ENCODE assay signal across 9 cellular contexts in genomic region chr1:31593770-31594632, GRCh38. TPM values are rescaled to one million over a fixed set of nuclear protein-coding genes. Genes with fewer than 3 reads are reported as not detected.
DNase-seq lines count a peak whose midpoint lies in the region; ATAC-seq lines count a peak whose summit lies in the region.
"Had no signal": no experiment of that assay in that cellular context is flagged by ENCODE, and none has a peak within 500 bp of the region (broad histone marks: within the 10 kb centered on the region; RNA-seq: fewer than 3 reads in every experiment).

No MANE protein-coding gene starts in this region.

- CTCF ChIA-PET in CD8-positive, alpha-beta memory T cell (lab: Charles Lee), result interaction anchor here (1.5 kb wide), 1 partner anchor 11 kb away, joined by 3 read pairs; no protein-coding TSS in a partner anchor
- CTCF ChIA-PET in activated CD4-positive, alpha-beta T cell treated with anti-CD3 and anti-CD28 coated beads for 36 hours (lab: Charles Lee), result interaction anchor here (1.2 kb wide), 1 partner anchor 13 kb away, joined by 3 read pairs; no protein-coding TSS in a partner anchor

- H3K4me1 Mint-ChIP-seq in CD8-positive, alpha-beta memory T cell, result peaks cover 0 to 3% (median 0%) of the 10 kb centered on the region in 3 donors
- no peaks in the 10 kb centered on the region for H3K4me1 Mint-ChIP-seq in activated CD4-positive, alpha-beta T cell treated with anti-CD3 and anti-CD28 coated beads for 36 hours

- ATAC-seq in activated CD4-positive, alpha-beta T cell treated with anti-CD3 and anti-CD28 coated beads for 36 hours, result peak; percentile 96

- H3K9me3 Mint-ChIP-seq in CD8-positive, alpha-beta memory T cell, result no peaks in the 10 kb centered on the region
- H3K9me3 Mint-ChIP-seq in activated CD4-positive, alpha-beta T cell treated with anti-CD3 and anti-CD28 coated beads for 36 hours (ENCODE audit: low read depth), result no peaks in the 10 kb centered on the region

- H3K27ac Mint-ChIP-seq in CD8-positive, alpha-beta memory T cell, result no peak overlapping the region
- H3K27ac Mint-ChIP-seq in activated CD4-positive, alpha-beta T cell treated with anti-CD3 and anti-CD28 coated beads for 36 hours, result no peak overlapping the region

- peak; percentile 22 to 74 (median 42) for DNase-seq in CD8-positive, alpha-beta memory T cell
- DNase-seq in H7 (peak; percentile 85), NCI-H345 treated with DMSO at 0.1 percent for 48 hours (lab: John Stamatoyannopoulos, UW; ENCODE audit: unreplicated experiment) (peak; percentile 56), mucosa of gallbladder (ENCODE audit: low spot score) (peak; percentile 82), NCI-H1048 (lab: John Stamatoyannopoulos, UW) (no peak)
- DNase-seq in activated CD4-positive, alpha-beta T cell treated with anti-CD3 and anti-CD28 coated beads for 36 hours, result peak; percentile 85
- DNase-seq in effector memory CD4-positive, alpha-beta T cell, result peak in 2 of 3 donors; percentile 31
- peak; percentile 15 for DNase-seq in stimulated activated naive CD4-positive, alpha-beta T cell treated with Interleukin-2 at 50 U/mL for 16 hours (lab: John Stamatoyannopoulos, UW)

- no peaks in the 10 kb centered on the region for H3K36me3 Mint-ChIP-seq in CD8-positive, alpha-beta memory T cell
- H3K36me3 Mint-ChIP-seq in activated CD4-positive, alpha-beta T cell treated with anti-CD3 and anti-CD28 coated beads for 36 hours (ENCODE audit: low read depth), result no peaks in the 10 kb centered on the region

- no peak overlapping the region for H3K27ac ChIP-seq in CD8-positive, alpha-beta memory T cell (ENCODE audit: low read depth, low read length)
- H3K27ac ChIP-seq in effector memory CD4-positive, alpha-beta T cell (ENCODE audit: insufficient read depth, low read length, poor library complexity, severe bottlenecking), result no peak overlapping the region
- H3K27ac ChIP-seq: SK-N-MC had no signal

- POLR2A ChIA-PET in CD8-positive, alpha-beta memory T cell (lab: Charles Lee), result no interaction called here
- POLR2A ChIA-PET in activated CD4-positive, alpha-beta T cell treated with anti-CD3 and anti-CD28 coated beads for 36 hours (lab: Charles Lee), result interaction anchor here (0.7 kb wide), 1 partner anchor 1163 kb away, joined by 3 read pairs; no protein-coding TSS in a partner anchor

- no peaks in the 10 kb centered on the region for H3K27me3 ChIP-seq in CD8-positive, alpha-beta memory T cell (ENCODE audit: insufficient read depth, low read length, poor library complexity, severe bottlenecking)
- peaks cover 3% of the 10 kb centered on the region for H3K27me3 ChIP-seq in H7 (ENCODE audit: control insufficient read depth, insufficient read depth, low read length)
- H3K27me3 ChIP-seq in effector memory CD4-positive, alpha-beta T cell (replicated peaks; ENCODE audit: control insufficient read depth, insufficient read depth, low read length, poor library complexity, severe bottlenecking), result no peaks in the 10 kb centered on the region

- H3K4me3 Mint-ChIP-seq in CD8-positive, alpha-beta memory T cell, result no peak overlapping the region
- H3K4me3 Mint-ChIP-seq in activated CD4-positive, alpha-beta T cell treated with anti-CD3 and anti-CD28 coated beads for 36 hours, result no peak overlapping the region

- no peaks in the 10 kb centered on the region for H3K36me3 ChIP-seq in CD8-positive, alpha-beta memory T cell (ENCODE audit: insufficient read depth, low read length)
- H3K36me3 ChIP-seq in H7 (replicated peaks; ENCODE audit: control insufficient read depth, insufficient read depth, low read length), result no peaks in the 10 kb centered on the region
- H3K36me3 ChIP-seq in effector memory CD4-positive, alpha-beta T cell (ENCODE audit: control insufficient read depth, insufficient read depth, low read length), result no peaks in the 10 kb centered on the region

- no peaks in the 10 kb centered on the region for H3K4me1 ChIP-seq in CD8-positive, alpha-beta memory T cell (ENCODE audit: insufficient read depth, low read length)
- no peaks in the 10 kb centered on the region for H3K4me1 ChIP-seq in effector memory CD4-positive, alpha-beta T cell (ENCODE audit: control insufficient read depth, insufficient read depth, low read length, poor library complexity, severe bottlenecking)

- peaks cover 21 to 28% of the 10 kb centered on the region in 2 donors for H3K27me3 Mint-ChIP-seq in CD8-positive, alpha-beta memory T cell
- peaks cover 17% of the 10 kb centered on the region for H3K27me3 Mint-ChIP-seq in activated CD4-positive, alpha-beta T cell treated with anti-CD3 and anti-CD28 coated beads for 36 hours

- no peaks in the 10 kb centered on the region for H3K9me3 ChIP-seq in CD8-positive, alpha-beta memory T cell (ENCODE audit: low read length)
- H3K9me3 ChIP-seq in effector memory CD4-positive, alpha-beta T cell (ENCODE audit: control insufficient read depth, low read length), result no peaks in the 10 kb centered on the region

- no peak overlapping the region for H3K4me3 ChIP-seq in CD8-positive, alpha-beta memory T cell (ENCODE audit: low read length)
- no peak overlapping the region for H3K4me3 ChIP-seq in H7 (ENCODE audit: insufficient read depth, low read depth, low read length)
- no peak overlapping the region for H3K4me3 ChIP-seq in effector memory CD4-positive, alpha-beta T cell (ENCODE audit: insufficient read depth, low read depth, low read length, poor library complexity, severe bottlenecking)
- H3K4me3 ChIP-seq: SK-N-MC had no signal

- intact Hi-C loops in activated CD4-positive, alpha-beta T cell treated with anti-CD3 and anti-CD28 coated beads for 36 hours (cut with DNase I, micrococcal nuclease), result loop anchor here (1.0 to 2.0 kb wide), 2 partner anchors 29 to 30 kb away; no protein-coding TSS in a partner anchor

RNA-seq across cellular contexts. Expression of gene TINAGL1, which starts 17.7 kb away (rescaled TPM):
- not detected for total RNA-seq in CD8-positive, alpha-beta memory T cell
- polyA plus RNA-seq in CD8-positive, alpha-beta memory T cell, result not detected
- 11.5 and 14.2 TPM in 2 replicates for total RNA-seq in H7 (2014; rRNA removed; shearing (Covaris generic))
- total RNA-seq in activated CD4-positive, alpha-beta T cell treated with anti-CD3 and anti-CD28 coated beads for 36 hours, result not detected
- 169 TPM for total RNA-seq in mucosa of gallbladder

RNA-seq across cellular contexts. Expression of gene HCRTR1, which starts 23.5 kb away (rescaled TPM):
- total RNA-seq in CD8-positive, alpha-beta memory T cell, result not detected
- not detected for polyA plus RNA-seq in CD8-positive, alpha-beta memory T cell
- total RNA-seq in H7 (2014; rRNA removed; shearing (Covaris generic)), result not detected in 2 replicates
- not detected for total RNA-seq in activated CD4-positive, alpha-beta T cell treated with anti-CD3 and anti-CD28 coated beads for 36 hours
- total RNA-seq in mucosa of gallbladder, result not detected

RNA-seq across cellular contexts. Expression of gene PEF1, which starts 50.7 kb away (rescaled TPM):
- total RNA-seq in CD8-positive, alpha-beta memory T cell, result 10 to 100 TPM; 67.9 to 69.9 TPM
- 98.9 TPM for polyA plus RNA-seq in CD8-positive, alpha-beta memory T cell
- total RNA-seq in H7 (2014; rRNA removed; shearing (Covaris generic)), result 95.7 and 129 TPM in 2 replicates
- 10 to 100 TPM; 48.8 to 59.3 TPM for total RNA-seq in activated CD4-positive, alpha-beta T cell treated with anti-CD3 and anti-CD28 coated beads for 36 hours
- total RNA-seq in mucosa of gallbladder, result 66.3 TPM

Comparison
In these comparisons a context has a peak if more than half of its experiments do, and no peak if none do; other contexts are left out.
1. RNA of gene TINAGL1, which starts 17.7 kb away (total RNA-seq): 169 TPM in mucosa of gallbladder (single experiment); 11.5 to 14.2 TPM in H7, not detected in CD8-positive, alpha-beta memory T cell and not detected in activated CD4-positive, alpha-beta T cell treated with anti-CD3 and anti-CD28 coated beads for 36 hours; every median in the first group is over 10 times any median in the second.